ENCODE assay signal across 9 cellular contexts in the genomic region with DNA sequence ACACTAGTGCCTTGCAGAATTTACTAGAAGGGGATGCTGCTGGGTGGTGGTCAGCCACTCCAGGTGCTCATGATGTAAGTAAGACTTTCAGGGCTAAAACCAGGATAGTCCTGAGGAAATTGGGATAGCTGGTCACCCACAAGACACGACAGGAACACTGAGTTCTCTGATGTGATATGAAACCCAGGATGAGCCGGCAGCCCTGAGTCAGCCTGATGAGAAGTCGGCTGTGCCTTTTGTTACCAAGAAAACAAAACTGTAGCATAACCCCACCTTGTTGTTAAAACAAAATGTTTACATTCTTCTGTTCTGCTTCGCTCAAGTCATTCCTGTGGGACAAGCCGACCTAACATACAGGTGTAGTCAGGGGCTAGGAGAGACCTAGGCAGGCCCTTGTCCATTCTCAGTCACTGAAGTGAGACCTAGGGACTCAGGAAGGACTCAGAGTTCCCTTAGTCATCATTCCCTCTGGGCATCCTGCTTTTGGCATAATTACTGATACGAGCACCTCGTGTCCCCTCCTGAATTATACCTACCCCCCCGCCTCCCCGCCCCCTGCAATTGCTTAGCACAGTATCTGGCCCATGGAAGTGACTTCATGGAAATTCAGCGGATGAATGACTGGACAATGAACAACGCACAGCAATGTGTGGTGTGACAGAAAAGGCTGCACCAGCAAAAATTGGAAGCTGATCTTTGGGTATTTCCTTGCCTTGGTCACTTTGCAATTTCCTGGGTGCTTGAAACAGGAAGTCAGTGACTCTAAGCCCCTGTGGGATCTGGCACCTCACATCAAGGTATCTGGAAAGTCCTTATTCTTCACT. TPM values are rescaled to one million over a fixed set of nuclear protein-coding genes. Genes with fewer than 3 reads are reported as not detected.
DNase-seq lines count a peak whose midpoint lies in the region; ATAC-seq and TF ChIP-seq lines count a peak whose summit lies in the region.
"Had no signal": no experiment of that assay in that cellular context is flagged by ENCODE, and none has a peak within 500 bp of the region (broad histone marks: within the 10 kb centered on the region; RNA-seq: fewer than 3 reads in every experiment).

No MANE protein-coding gene starts in this region.

- intact Hi-C loops in colonic mucosa (cut with DNase I), result no loop called here

- no peaks in the 10 kb centered on the region for H3K9me3 Mint-ChIP-seq in osteocyte (ENCODE audit: unreplicated experiment)

- H3K4me3 ChIP-seq in RWPE2 (ENCODE audit: severe bottlenecking) (no peak overlapping the region), colonic mucosa (no peak overlapping the region)

- peak overlapping the region; percentile 66 for H3K27ac ChIP-seq in RWPE2 (ENCODE audit: poor library complexity, severe bottlenecking)
- H3K27ac ChIP-seq in colonic mucosa, result peak overlapping the region; percentile 55

- H3K27me3 ChIP-seq in RWPE2 (ENCODE audit: insufficient read depth, poor library complexity, severe bottlenecking), result no peaks in the 10 kb centered on the region
- H3K27me3 ChIP-seq in colonic mucosa, result no peaks in the 10 kb centered on the region

- peak overlapping the region; percentile 3 for H3K27ac Mint-ChIP-seq in osteocyte (ENCODE audit: unreplicated experiment)

- no peaks in the 10 kb centered on the region for H3K36me3 ChIP-seq in RWPE2 (ENCODE audit: low read depth)
- H3K36me3 ChIP-seq in colonic mucosa, result no peaks in the 10 kb centered on the region

- H3K9me3 ChIP-seq in RWPE2 (ENCODE audit: severe bottlenecking) (no peaks in the 10 kb centered on the region), colonic mucosa (no peaks in the 10 kb centered on the region)

- no peak overlapping the region for H3K4me3 Mint-ChIP-seq in osteocyte (ENCODE audit: unreplicated experiment)

- peaks cover 40% of the 10 kb centered on the region for H3K4me1 Mint-ChIP-seq in osteocyte (ENCODE audit: unreplicated experiment)

- H3K4me1 ChIP-seq in RWPE2 (ENCODE audit: insufficient read depth, poor library complexity, severe bottlenecking) (peaks cover 31% of the 10 kb centered on the region), colonic mucosa (no peaks in the 10 kb centered on the region)

- DNase-seq in Daoy (ENCODE audit: low read depth) (peak; percentile 13), RWPE2 (ENCODE audit: low spot score) (no peak), colonic mucosa (no peak), osteocyte (ENCODE audit: extremely low spot score, unreplicated experiment) (no peak), cerebellar cortex (ENCODE audit: low spot score) (no peak), putamen (ENCODE audit: low spot score) (no peak)
- DNase-seq: NCI-H226 had no signal

- TF ChIP-seq CTCF in RWPE2 (IDR thresholded peaks at IDR 0.05; ENCODE audit: poor library complexity, severe bottlenecking), result no peak
- TF ChIP-seq CTCF in colonic mucosa (IDR thresholded peaks at IDR 0.05), result no peak
- TF ChIP-seq CTCF in osteocyte (IDR thresholded peaks at IDR 0.05), result no peak

- H3K36me3 Mint-ChIP-seq in osteocyte (ENCODE audit: unreplicated experiment), result no peaks in the 10 kb centered on the region

- peak; percentile 84 for ATAC-seq in RWPE2 (ENCODE audit: low read depth)
- no peak for ATAC-seq in HG03039 (IDR thresholded peaks at IDR 0.05; ENCODE audit: unreplicated experiment)
- ATAC-seq in HG03159 (IDR thresholded peaks at IDR 0.05; ENCODE audit: unreplicated experiment), result no peak

- no peak overlapping the region for H3K9ac ChIP-seq in colonic mucosa (ENCODE audit: low read depth in 2 of 2, low read length in 2 of 2)

- H3K27me3 Mint-ChIP-seq in osteocyte (ENCODE audit: unreplicated experiment), result no peaks in the 10 kb centered on the region

RNA-seq across cellular contexts. Expression of a gene that starts 31.9 kb away (rescaled TPM):
- total RNA-seq in Daoy (2014; rRNA removed; shearing (Covaris generic)), result not detected in 2 replicates
- 1 to 10 TPM; 2.0 to 5.7 TPM for total RNA-seq in colonic mucosa
- total RNA-seq in osteocyte, result 0.46 and 0.60 TPM in 2 replicates
